ENCODE assay signal across 8 cellular contexts in the genomic region with DNA sequence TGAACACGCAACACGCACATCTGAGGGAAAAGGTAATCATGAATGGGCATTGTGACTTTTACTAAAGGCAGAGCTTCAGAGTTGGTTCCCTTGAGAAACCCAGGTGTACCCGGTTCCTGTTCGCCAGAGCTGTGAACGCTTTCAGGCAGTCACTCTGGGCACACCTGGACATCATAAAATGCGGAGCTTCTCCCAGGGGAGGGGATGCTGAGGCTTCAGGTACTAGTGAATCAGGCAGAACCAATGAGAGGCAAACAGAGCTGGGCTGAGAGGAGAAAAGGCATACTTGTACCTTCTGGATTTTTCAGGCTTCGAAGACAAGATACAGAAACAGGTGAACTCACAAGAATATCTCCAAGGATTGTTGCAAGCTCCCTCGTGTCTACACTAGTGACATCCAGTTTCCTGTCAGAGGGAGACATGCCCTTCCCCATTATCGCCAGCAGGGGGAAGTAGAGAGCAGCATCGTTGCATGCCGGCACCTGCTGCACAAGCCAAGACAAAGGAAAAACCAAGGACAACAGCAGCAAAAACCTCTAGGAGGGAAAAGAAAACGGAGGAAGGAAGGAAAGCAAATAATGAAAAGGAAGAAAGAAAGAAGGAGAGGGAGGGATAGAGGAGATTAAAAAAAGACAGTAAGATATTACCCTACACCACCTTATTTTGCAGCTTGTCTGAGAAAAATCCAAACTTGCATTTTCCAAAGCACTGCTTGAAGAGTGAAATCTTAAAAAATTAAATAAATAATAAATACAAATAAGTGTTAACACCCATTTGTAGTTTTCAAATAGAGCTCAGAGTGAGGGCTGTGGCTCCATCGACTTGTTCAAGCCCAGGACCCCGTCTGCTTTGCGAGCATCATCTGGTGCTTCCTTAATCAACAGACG.
DNase-seq lines count a peak whose midpoint lies in the region; ATAC-seq lines count a peak whose summit lies in the region.

No MANE protein-coding gene starts in this region.

- DNase-seq in ELR (ENCODE audit: low read depth), result peak; percentile 72
- DNase-seq in NCI-H2227 (lab: John Stamatoyannopoulos, UW; ENCODE audit: unreplicated experiment), result peak; percentile 85
- peak; percentile 47 for DNase-seq in activated CD4-positive, CD25-positive, alpha-beta regulatory T cell treated with anti-CD3 and anti-CD28 coated beads, Interleukin-2, amount 50 U/mL, for 16 hours (ENCODE audit: low read depth, low spot score)
- peak in 58 of 61 donors; percentile 2 to 85 (median 52) for DNase-seq in caudate nucleus (lab: John Stamatoyannopoulos, UW)
- DNase-seq in kidney glomerular epithelial cell (lab: John Stamatoyannopoulos, UW), result peak; percentile 84
- DNase-seq in stimulated activated CD4-positive, alpha-beta T cell treated with anti-CD3 and anti-CD28 coated beads, Interleukin-4, amount 100 ng/mL, for 1 hour, result peak; percentile 71

- peak; percentile 56 for ATAC-seq in HG02973 (IDR thresholded peaks at IDR 0.05; ENCODE audit: unreplicated experiment)
- no peak for ATAC-seq in HG02588 (IDR thresholded peaks at IDR 0.05; ENCODE audit: unreplicated experiment)

- no peak overlapping the region for H3K27ac ChIP-seq in caudate nucleus (ENCODE audit: low read depth, low read length)
